In the genomic region with DNA sequence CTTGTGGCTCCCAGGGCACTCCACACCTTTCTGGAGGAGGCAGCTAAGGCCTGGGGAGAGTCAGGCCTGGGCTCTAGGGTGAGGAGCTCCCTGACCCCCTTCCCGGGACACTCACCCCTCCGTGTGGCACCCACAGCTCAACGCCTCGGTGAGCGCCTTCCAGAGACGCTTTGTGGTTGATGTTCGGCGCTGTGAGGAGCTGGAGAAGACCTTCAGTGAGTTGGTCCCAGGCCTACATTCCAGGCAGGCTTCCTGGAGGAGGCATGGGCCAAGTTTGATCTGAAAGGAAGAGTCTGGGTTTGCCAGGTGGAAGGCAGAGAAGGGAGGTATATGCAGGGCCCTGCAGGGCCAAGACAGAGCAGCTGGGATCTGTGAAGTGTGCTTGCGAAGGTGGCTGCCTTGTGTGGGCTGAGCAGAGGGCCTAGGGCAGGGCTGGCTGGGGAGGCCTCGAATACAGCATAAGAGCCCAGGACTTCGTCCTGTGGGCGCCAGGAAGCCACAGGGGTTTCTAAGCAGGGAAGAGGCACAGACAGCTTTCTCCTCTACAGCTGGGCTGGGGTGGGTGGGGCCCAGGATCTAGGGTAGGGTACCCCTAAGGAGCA, we compare ENCODE assay signal across 1 cellular context.
TF ChIP-seq lines count a peak whose summit lies in the region.

No MANE protein-coding gene starts in this region.

TF ChIP-seq in A549, 52 proteins besides CTCF, POLR2A, EP300 and RAD21 (continued from another document):
- TF ChIP-seq, protein P1, sequence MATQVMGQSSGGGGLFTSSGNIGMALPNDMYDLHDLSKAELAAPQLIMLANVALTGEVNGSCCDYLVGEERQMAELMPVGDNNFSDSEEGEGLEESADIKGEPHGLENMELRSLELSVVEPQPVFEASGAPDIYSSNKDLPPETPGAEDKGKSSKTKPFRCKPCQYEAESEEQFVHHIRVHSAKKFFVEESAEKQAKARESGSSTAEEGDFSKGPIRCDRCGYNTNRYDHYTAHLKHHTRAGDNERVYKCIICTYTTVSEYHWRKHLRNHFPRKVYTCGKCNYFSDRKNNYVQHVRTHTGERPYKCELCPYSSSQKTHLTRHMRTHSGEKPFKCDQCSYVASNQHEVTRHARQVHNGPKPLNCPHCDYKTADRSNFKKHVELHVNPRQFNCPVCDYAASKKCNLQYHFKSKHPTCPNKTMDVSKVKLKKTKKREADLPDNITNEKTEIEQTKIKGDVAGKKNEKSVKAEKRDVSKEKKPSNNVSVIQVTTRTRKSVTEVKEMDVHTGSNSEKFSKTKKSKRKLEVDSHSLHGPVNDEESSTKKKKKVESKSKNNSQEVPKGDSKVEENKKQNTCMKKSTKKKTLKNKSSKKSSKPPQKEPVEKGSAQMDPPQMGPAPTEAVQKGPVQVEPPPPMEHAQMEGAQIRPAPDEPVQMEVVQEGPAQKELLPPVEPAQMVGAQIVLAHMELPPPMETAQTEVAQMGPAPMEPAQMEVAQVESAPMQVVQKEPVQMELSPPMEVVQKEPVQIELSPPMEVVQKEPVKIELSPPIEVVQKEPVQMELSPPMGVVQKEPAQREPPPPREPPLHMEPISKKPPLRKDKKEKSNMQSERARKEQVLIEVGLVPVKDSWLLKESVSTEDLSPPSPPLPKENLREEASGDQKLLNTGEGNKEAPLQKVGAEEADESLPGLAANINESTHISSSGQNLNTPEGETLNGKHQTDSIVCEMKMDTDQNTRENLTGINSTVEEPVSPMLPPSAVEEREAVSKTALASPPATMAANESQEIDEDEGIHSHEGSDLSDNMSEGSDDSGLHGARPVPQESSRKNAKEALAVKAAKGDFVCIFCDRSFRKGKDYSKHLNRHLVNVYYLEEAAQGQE (IDR thresholded peaks at IDR 0.05) = no peak
- TF ChIP-seq KDM1A (IDR thresholded peaks at IDR 0.05; ENCODE audit: low read depth) = no peak
